ENCODE assay signal across 9 cellular contexts in genomic region chr2:143261986-143262784, GRCh38.
DNase-seq lines count a peak whose midpoint lies in the region; ATAC-seq, FAIRE-seq and TF ChIP-seq lines count a peak whose summit lies in the region.
"Had no signal": no experiment of that assay in that cellular context is flagged by ENCODE, and none has a peak within 500 bp of the region (broad histone marks: within the 10 kb centered on the region; RNA-seq: fewer than 3 reads in every experiment).

No MANE protein-coding gene starts in this region.

- TF ChIP-seq CTCF in fibroblast of mammary gland (conservative IDR thresholded peaks at IDR 0.05; ENCODE audit: control insufficient read depth, insufficient read depth, low read depth, low read length): no peak
- no peak for TF ChIP-seq CTCF in osteoblast (IDR thresholded peaks at IDR 0.05; ENCODE audit: extremely low read depth, low read depth, low read length)

- no peaks in the 10 kb centered on the region for H3K79me2 ChIP-seq in osteoblast (ENCODE audit: insufficient read depth, low read length)
- H3K79me2 ChIP-seq: parathyroid adenoma had no signal

- no peak overlapping the region for H3K27ac ChIP-seq in osteoblast (ENCODE audit: low read depth, low read length)
- H3K27ac ChIP-seq: parathyroid adenoma had no signal

- ATAC-seq in HG02759 (IDR thresholded peaks at IDR 0.05; ENCODE audit: unreplicated experiment): peak; percentile 69

- TF ChIP-seq POLR2A in GM12892 (IDR thresholded peaks at IDR 0.05; ENCODE audit: low read depth, low read length): no peak

- DNase-seq in GM12892 (ENCODE audit: insufficient read length) (no peak), fibroblast of mammary gland (ENCODE audit: low read depth) (peak; percentile 17), NCI-H2081 (lab: John Stamatoyannopoulos, UW) (no peak), NCI-H2227 (lab: John Stamatoyannopoulos, UW; ENCODE audit: unreplicated experiment) (no peak), superior temporal gyrus (ENCODE audit: extremely low spot score) (no peak), osteoblast (ENCODE audit: insufficient read length, low spot score, missing footprints) (no peak)

- peaks cover 30% of the 10 kb centered on the region for H3K36me3 Mint-ChIP-seq in T-helper 1 cell treated with Interleukin-12 subunit alpha and Interleukin-12 subunit beta and Interleukin-4 antibody, amounts not matched to agents 30 μg/mL and 1 μg/mL, for 36 hours (ENCODE audit: low read depth)

- H2AFZ ChIP-seq in osteoblast (ENCODE audit: low read length): no peak overlapping the region
- H2AFZ ChIP-seq: parathyroid adenoma had no signal

- H3K4me1 Mint-ChIP-seq in T-helper 1 cell treated with Interleukin-12 subunit alpha and Interleukin-12 subunit beta and Interleukin-4 antibody, amounts not matched to agents 30 μg/mL and 1 μg/mL, for 36 hours (ENCODE audit: low read depth): peaks cover 42% of the 10 kb centered on the region

- no peak overlapping the region for H3K4me2 ChIP-seq in osteoblast (ENCODE audit: insufficient read depth, low read length)

- H3K9me3 Mint-ChIP-seq in T-helper 1 cell treated with Interleukin-12 subunit alpha and Interleukin-12 subunit beta and Interleukin-4 antibody, amounts not matched to agents 30 μg/mL and 1 μg/mL, for 36 hours: peaks cover 24% of the 10 kb centered on the region

- no peaks in the 10 kb centered on the region for H3K27me3 Mint-ChIP-seq in T-helper 1 cell treated with Interleukin-12 subunit alpha and Interleukin-12 subunit beta and Interleukin-4 antibody, amounts not matched to agents 30 μg/mL and 1 μg/mL, for 36 hours (ENCODE audit: low read depth)

- no peaks in the 10 kb centered on the region for H3K36me3 ChIP-seq in osteoblast (ENCODE audit: insufficient read depth, low read length)

- peak overlapping the region; percentile 100 for H3K27ac Mint-ChIP-seq in T-helper 1 cell treated with Interleukin-12 subunit alpha and Interleukin-12 subunit beta and Interleukin-4 antibody, amounts not matched to agents 30 μg/mL and 1 μg/mL, for 36 hours

- H3K4me3 ChIP-seq in fibroblast of mammary gland (ENCODE audit: control insufficient read depth, low read depth, low read length) (no peak overlapping the region), osteoblast (ENCODE audit: insufficient read depth, low read length) (no peak overlapping the region)

- peak; percentile 69 for FAIRE-seq in GM12892 (lab: Jason Lieb, UNC)

- H3K27me3 ChIP-seq in osteoblast (ENCODE audit: insufficient read depth, low read length): no peaks in the 10 kb centered on the region

- H3K9me3 ChIP-seq in osteoblast (ENCODE audit: low read depth, low read length): no peaks in the 10 kb centered on the region

- H3K4me1 ChIP-seq in osteoblast (ENCODE audit: insufficient read depth, low read length): peaks cover 3% of the 10 kb centered on the region
- H3K4me1 ChIP-seq: parathyroid adenoma had no signal

- peak overlapping the region; percentile 77 for H3K4me3 Mint-ChIP-seq in T-helper 1 cell treated with Interleukin-12 subunit alpha and Interleukin-12 subunit beta and Interleukin-4 antibody, amounts not matched to agents 30 μg/mL and 1 μg/mL, for 36 hours

- no peaks in the 10 kb centered on the region for H4K20me1 ChIP-seq in osteoblast (ENCODE audit: insufficient read depth, low read length)
